In genomic region chr6:43636312-43636667, GRCh38 we compare ENCODE assay signal across 8 cellular contexts. TPM values are rescaled to one million over a fixed set of nuclear protein-coding genes. Genes with fewer than 3 reads are reported as not detected.
DNase-seq lines count a peak whose midpoint lies in the region; ATAC-seq and TF ChIP-seq lines count a peak whose summit lies in the region.

No MANE protein-coding gene starts in this region.

- TF ChIP-seq CTCF in RWPE1 (conservative IDR thresholded peaks at IDR 0.05; ENCODE audit: low read depth): no peak

- peaks cover 52% of the 10 kb centered on the region for H3K36me3 Mint-ChIP-seq in effector memory CD8-positive, alpha-beta T cell (ENCODE audit: insufficient read depth)
- peaks cover 0 to 42% (median 12%) of the 10 kb centered on the region in 3 donors for H3K36me3 Mint-ChIP-seq in naive thymus-derived CD8-positive, alpha-beta T cell

- DNase-seq in activated CD4-positive, alpha-beta T cell treated with anti-CD3 and anti-CD28 coated beads for 48 hours: peak; percentile 15
- no peak for DNase-seq in activated CD4-positive, alpha-beta T cell treated with anti-CD3 and anti-CD28 coated beads, Interleukin-2, amount 50 U/mL, for 4 hours
- DNase-seq in RWPE1 (ENCODE audit: low spot score) (no peak), HT-29 (ENCODE audit: low spot score) (no peak)
- DNase-seq in effector memory CD8-positive, alpha-beta T cell: no peak
- DNase-seq in naive thymus-derived CD8-positive, alpha-beta T cell: peak in 2 of 10 donors; percentile 28 to 29
- no peak for DNase-seq in stimulated activated CD8-positive, alpha-beta memory T cell treated with anti-CD3 and anti-CD28 coated beads, Interleukin-4, amount 100 ng/mL, for 48 hours

- H3K27ac Mint-ChIP-seq in effector memory CD8-positive, alpha-beta T cell: peak overlapping the region; percentile 97 to 98
- H3K27ac Mint-ChIP-seq in naive thymus-derived CD8-positive, alpha-beta T cell: peak overlapping the region; percentile 93 to 98 (median 97)

- no peaks in the 10 kb centered on the region for H3K27me3 Mint-ChIP-seq in effector memory CD8-positive, alpha-beta T cell
- peaks cover 0 to 2% (median 0%) of the 10 kb centered on the region in 5 donors for H3K27me3 Mint-ChIP-seq in naive thymus-derived CD8-positive, alpha-beta T cell

- peaks cover 40 to 43% of the 10 kb centered on the region in 2 donors for H3K4me1 Mint-ChIP-seq in effector memory CD8-positive, alpha-beta T cell (ENCODE audit: low read depth in 2 of 2)
- peaks cover 27 to 61% (median 54%) of the 10 kb centered on the region in 4 donors for H3K4me1 Mint-ChIP-seq in naive thymus-derived CD8-positive, alpha-beta T cell

- H3K9me3 Mint-ChIP-seq in effector memory CD8-positive, alpha-beta T cell: no peaks in the 10 kb centered on the region
- H3K9me3 Mint-ChIP-seq in naive thymus-derived CD8-positive, alpha-beta T cell: no peaks in the 10 kb centered on the region

- peak overlapping the region; percentile 80 for H3K27ac ChIP-seq in RWPE1

- CTCF ChIA-PET in RWPE1 (lab: Yijun Ruan, JAX): interaction anchor here (0.7 to 1.3 kb wide), 3 partner anchors 31 to 138 kb away, joined by 3 to 5 read pairs (median 3); no protein-coding TSS in a partner anchor

- peak; percentile 9 for ATAC-seq in effector memory CD8-positive, alpha-beta T cell (replicated peaks)
- peak; percentile 21 to 27 for ATAC-seq in naive thymus-derived CD8-positive, alpha-beta T cell
- ATAC-seq in HG03196 (IDR thresholded peaks at IDR 0.05; ENCODE audit: unreplicated experiment): no peak

- POLR2A ChIA-PET in RWPE1 (lab: Yijun Ruan, JAX; ENCODE audit: low non-redundant PET): interaction anchor here (0.6 to 1.2 kb wide), 2 partner anchors 9 to 88 kb away, joined by 3 to 4 read pairs; no protein-coding TSS in a partner anchor
- POLR2A ChIA-PET in naive thymus-derived CD8-positive, alpha-beta T cell (lab: Charles Lee): interaction anchor here (0.6 to 1.9 kb wide), 4 partner anchors 8 to 119 kb away, joined by 3 to 8 read pairs (median 4); partner anchors contain the start of genes POLR1C, RSPH9 and YIPF3

- peak overlapping the region; percentile 98 to 99 for H3K4me3 Mint-ChIP-seq in effector memory CD8-positive, alpha-beta T cell
- H3K4me3 Mint-ChIP-seq in naive thymus-derived CD8-positive, alpha-beta T cell: peak overlapping the region; percentile 92 to 99 (median 98)

RNA-seq across cellular contexts. Expression of gene MAD2L1BP, which starts 0.7 kb away (rescaled TPM):
- total RNA-seq in naive thymus-derived CD8-positive, alpha-beta T cell: 10 to 100 TPM; 30.3 to 32.9 TPM
- polyA plus RNA-seq in naive thymus-derived CD8-positive, alpha-beta T cell: 10 to 100 TPM; 12.5 to 19.6 (median 17.9) TPM
- total RNA-seq in HT-29 (2014; rRNA removed; shearing (Covaris generic)): 32.1 and 36.8 TPM in 2 replicates

RNA-seq across cellular contexts. Expression of gene GTPBP2, which starts 7.2 kb away (rescaled TPM):
- 10 to 100 TPM; 71.6 to 75.7 TPM for total RNA-seq in naive thymus-derived CD8-positive, alpha-beta T cell
- polyA plus RNA-seq in naive thymus-derived CD8-positive, alpha-beta T cell: 1 to 10 TPM; 1.1 to 2.6 (median 1.7) TPM
- 71.9 and 83.1 TPM in 2 replicates for total RNA-seq in HT-29 (2014; rRNA removed; shearing (Covaris generic))

RNA-seq across cellular contexts. Expression of gene RSPH9, which starts 8.5 kb away (rescaled TPM):
- total RNA-seq in naive thymus-derived CD8-positive, alpha-beta T cell: not detected
- 1 to 10 TPM in 1 of 3 donors, under 1 TPM in 2; 0.44 to 1.1 (median 0.86) TPM for polyA plus RNA-seq in naive thymus-derived CD8-positive, alpha-beta T cell
- not detected in 2 replicates for total RNA-seq in HT-29 (2014; rRNA removed; shearing (Covaris generic))

RNA-seq across cellular contexts. Expression of gene MRPS18A, which starts 51.3 kb away (rescaled TPM):
- total RNA-seq in naive thymus-derived CD8-positive, alpha-beta T cell: 10 to 100 TPM; 28.9 to 30.6 TPM
- 10 to 100 TPM; 53.1 to 63.1 (median 53.7) TPM for polyA plus RNA-seq in naive thymus-derived CD8-positive, alpha-beta T cell
- 112 and 125 TPM in 2 replicates for total RNA-seq in HT-29 (2014; rRNA removed; shearing (Covaris generic))
